22 cellular contexts compared by ENCODE assay signal in genomic region chr18:215448-216010, GRCh38. TPM values are rescaled to one million over a fixed set of nuclear protein-coding genes. Genes with fewer than 3 reads are reported as not detected.
DNase-seq lines count a peak whose midpoint lies in the region; ATAC-seq and TF ChIP-seq lines count a peak whose summit lies in the region.
"Had no signal": no experiment of that assay in that cellular context is flagged by ENCODE, and none has a peak within 500 bp of the region (broad histone marks: within the 10 kb centered on the region; RNA-seq: fewer than 3 reads in every experiment).

No MANE protein-coding gene starts in this region.

- TF ChIP-seq CTCF in VCaP (conservative IDR thresholded peaks at IDR 0.05) (no peak), endodermal cell (conservative IDR thresholded peaks at IDR 0.05) (no peak)

- 91 to 96% methylated on average over 3 to 5 of the region's 5 CpGs for WGBS in endodermal cell (ENCODE audit: insufficient coverage in 1 of 2, insufficient read length in 1 of 2), 2 experiments

- no peak for DNase-seq in activated naive CD4-positive, alpha-beta T cell treated with anti-CD3 and anti-CD28 coated beads for 36 hours
- no peak for DNase-seq in activated naive CD4-positive, alpha-beta T cell treated with anti-CD3 and anti-CD28 coated beads, Interleukin-2, amount 50 U/mL, for 72 hours (ENCODE audit: low spot score in 2 of 2)
- peak; percentile 55 for DNase-seq in endodermal cell
- DNase-seq in activated CD8-positive, alpha-beta memory T cell treated with anti-CD3 and anti-CD28 coated beads for 24 hours, result no peak
- DNase-seq: CD4-positive, CD25-positive, alpha-beta regulatory T cell; Kasumi-1; MV-4-11; NCI-H1105 treated with DMSO at 0.1 percent for 48 hours; NCI-H146; NCI-H1930; NCI-H2107; NCI-H524; NCI-H774 had no signal

- H3K4me3 ChIP-seq in endodermal cell (ENCODE audit: low read length), result no peak overlapping the region
- H3K4me3 ChIP-seq: GM23338, HAP-1, SJSA1 had no signal

- H3K9me3 ChIP-seq in endodermal cell (ENCODE audit: control insufficient read depth, low read length), result peaks cover 8% of the 10 kb centered on the region
- H3K9me3 ChIP-seq: HAP-1, SJSA1 had no signal

- peak overlapping the region; percentile 16 for H3K27ac Mint-ChIP-seq in activated naive CD4-positive, alpha-beta T cell treated with anti-CD3 and anti-CD28 coated beads for 36 hours
- H3K27ac Mint-ChIP-seq in activated naive CD4-positive, alpha-beta T cell treated with anti-CD3 and anti-CD28 coated beads, Interleukin-2, amount 50 U/mL, for 72 hours, result peak overlapping the region in 1 of 2 donors; percentile 7
- peak overlapping the region; percentile 88 for H3K27ac Mint-ChIP-seq in endodermal cell
- H3K27ac Mint-ChIP-seq: GM23338 had no signal

- H3K27ac ChIP-seq in VCaP (peak overlapping the region; percentile 89), endodermal cell (ENCODE audit: low read depth, low read length) (no peak overlapping the region)
- H3K27ac ChIP-seq: HL-60, SJSA1 had no signal

- H3K4me1 Mint-ChIP-seq in activated naive CD4-positive, alpha-beta T cell treated with anti-CD3 and anti-CD28 coated beads for 36 hours (ENCODE audit: low read depth), result peaks cover 3% of the 10 kb centered on the region
- peaks cover 13% of the 10 kb centered on the region for H3K4me1 Mint-ChIP-seq in endodermal cell

- H3K27me3 ChIP-seq in endodermal cell (ENCODE audit: control insufficient read depth, insufficient read depth, low read length, poor library complexity, severe bottlenecking), result no peaks in the 10 kb centered on the region
- H3K27me3 ChIP-seq: SJSA1 had no signal

- no peak for ATAC-seq in activated naive CD4-positive, alpha-beta T cell treated with anti-CD3 and anti-CD28 coated beads, Interleukin-2, amount 50 U/mL, for 72 hours
- ATAC-seq in GM21619 (IDR thresholded peaks at IDR 0.05; ENCODE audit: unreplicated experiment) (no peak), HG03342 (IDR thresholded peaks at IDR 0.05; ENCODE audit: unreplicated experiment) (no peak), HG03520 (IDR thresholded peaks at IDR 0.05; ENCODE audit: unreplicated experiment) (no peak)
- ATAC-seq: GM23338, Right ventricle myocardium inferior had no signal

- H3K9ac ChIP-seq in endodermal cell (ENCODE audit: extremely low read depth, low read length, poor library complexity, severe bottlenecking), result no peak overlapping the region

- H3K36me3 ChIP-seq in endodermal cell (ENCODE audit: control insufficient read depth, insufficient read depth, low read length), result peaks cover 93% of the 10 kb centered on the region

- no peaks in the 10 kb centered on the region for H3K4me1 ChIP-seq in endodermal cell (ENCODE audit: control insufficient read depth, insufficient read depth, low read length)
- H3K4me1 ChIP-seq: HAP-1, SJSA1 had no signal

- intact Hi-C loops in activated naive CD4-positive, alpha-beta T cell treated with anti-CD3 and anti-CD28 coated beads for 36 hours (cut with micrococcal nuclease), result no loop called here

- CTCF ChIA-PET in activated naive CD4-positive, alpha-beta T cell treated with anti-CD3 and anti-CD28 coated beads for 36 hours (lab: Charles Lee), result interaction anchor here (1.6 kb wide), 1 partner anchor 32 kb away, joined by 4 read pairs; no protein-coding TSS in a partner anchor

- H3K36me3 Mint-ChIP-seq in activated naive CD4-positive, alpha-beta T cell treated with anti-CD3 and anti-CD28 coated beads for 36 hours (ENCODE audit: low read depth), result peaks cover 50% of the 10 kb centered on the region
- peaks cover 17 to 18% of the 10 kb centered on the region in 2 donors for H3K36me3 Mint-ChIP-seq in activated naive CD4-positive, alpha-beta T cell treated with anti-CD3 and anti-CD28 coated beads, Interleukin-2, amount 50 U/mL, for 72 hours
- H3K36me3 Mint-ChIP-seq in endodermal cell (ENCODE audit: low read depth), result peaks cover 84% of the 10 kb centered on the region

- no peaks in the 10 kb centered on the region for H3K9me3 Mint-ChIP-seq in activated naive CD4-positive, alpha-beta T cell treated with anti-CD3 and anti-CD28 coated beads for 36 hours
- no peaks in the 10 kb centered on the region for H3K9me3 Mint-ChIP-seq in activated naive CD4-positive, alpha-beta T cell treated with anti-CD3 and anti-CD28 coated beads, Interleukin-2, amount 50 U/mL, for 72 hours
- H3K9me3 Mint-ChIP-seq in endodermal cell, result peaks cover 4% of the 10 kb centered on the region
- H3K9me3 Mint-ChIP-seq: GM23338 had no signal

- no peak overlapping the region for H3K4me3 Mint-ChIP-seq in activated naive CD4-positive, alpha-beta T cell treated with anti-CD3 and anti-CD28 coated beads for 36 hours
- H3K4me3 Mint-ChIP-seq in endodermal cell, result no peak overlapping the region
- H3K4me3 Mint-ChIP-seq: CD4-positive, CD25-positive, alpha-beta regulatory T cell; GM23338 had no signal

- H3K27me3 Mint-ChIP-seq in activated naive CD4-positive, alpha-beta T cell treated with anti-CD3 and anti-CD28 coated beads for 36 hours (ENCODE audit: low read depth), result no peaks in the 10 kb centered on the region
- no peaks in the 10 kb centered on the region for H3K27me3 Mint-ChIP-seq in endodermal cell (ENCODE audit: insufficient read depth)
- H3K27me3 Mint-ChIP-seq: CD4-positive, CD25-positive, alpha-beta regulatory T cell had no signal

RNA-seq across cellular contexts. Expression of gene THOC1, which starts 52.3 kb away (rescaled TPM):
- 10 to 100 TPM; 63.5 to 66.2 TPM for total RNA-seq in activated naive CD4-positive, alpha-beta T cell treated with anti-CD3 and anti-CD28 coated beads for 36 hours
- total RNA-seq in activated naive CD4-positive, alpha-beta T cell treated with anti-CD3 and anti-CD28 coated beads, Interleukin-2, amount 50 U/mL, for 72 hours, result 100 to 1,000 TPM in 1 of 2 donors, 10 to 100 TPM in 1; 84.6 to 107 TPM
- 10 to 100 TPM; 81.8 to 99.6 TPM for total RNA-seq in endodermal cell
- 80.1 TPM for polyA plus RNA-seq in endodermal cell (2013, experiment 1 of 2)
- 78.2 TPM for polyA plus RNA-seq in endodermal cell (2013, experiment 2 of 2)

RNA-seq across cellular contexts. Expression of gene USP14, which starts 57.2 kb away (rescaled TPM):
- total RNA-seq in activated naive CD4-positive, alpha-beta T cell treated with anti-CD3 and anti-CD28 coated beads for 36 hours, result 10 to 100 TPM; 90.0 to 96.6 TPM
- total RNA-seq in activated naive CD4-positive, alpha-beta T cell treated with anti-CD3 and anti-CD28 coated beads, Interleukin-2, amount 50 U/mL, for 72 hours, result 10 to 100 TPM; 79.3 to 86.9 TPM
- total RNA-seq in endodermal cell, result 10 to 100 TPM; 76.2 to 92.4 TPM
- polyA plus RNA-seq in endodermal cell (2013, experiment 1 of 2), result 75.7 TPM
- polyA plus RNA-seq in endodermal cell (2013, experiment 2 of 2), result 76.1 TPM
